ENCODE assay signal across 12 cellular contexts in genomic region chr10:68336952-68337351, GRCh38. TPM values are rescaled to one million over a fixed set of nuclear protein-coding genes. Genes with fewer than 3 reads are reported as not detected.
DNase-seq lines count a peak whose midpoint lies in the region; ATAC-seq and TF ChIP-seq lines count a peak whose summit lies in the region.
"Had no signal": no experiment of that assay in that cellular context is flagged by ENCODE, and none has a peak within 500 bp of the region (broad histone marks: within the 10 kb centered on the region; RNA-seq: fewer than 3 reads in every experiment).

No MANE protein-coding gene starts in this region.

- H3K27me3 Mint-ChIP-seq in activated CD4-positive, alpha-beta T cell treated with anti-CD3 and anti-CD28 coated beads, Interleukin-2, amount 10 ng/mL, durations not matched to agents 24 days and 14 days = no peaks in the 10 kb centered on the region

- H3K4me1 Mint-ChIP-seq in activated CD4-positive, alpha-beta T cell treated with anti-CD3 and anti-CD28 coated beads, Interleukin-2, amount 10 ng/mL, durations not matched to agents 24 days and 14 days = peaks cover 47% of the 10 kb centered on the region

- no peak overlapping the region for H3K27ac Mint-ChIP-seq in activated CD4-positive, alpha-beta T cell treated with anti-CD3 and anti-CD28 coated beads, Interleukin-2, amount 10 ng/mL, durations not matched to agents 24 days and 14 days

- ATAC-seq in HG03571 (IDR thresholded peaks at IDR 0.05; ENCODE audit: unreplicated experiment) = no peak
- ATAC-seq: left cardiac atrium had no signal

- peak overlapping the region; percentile 95 for H3K4me2 ChIP-seq in SU-DHL-6 (ENCODE audit: low read depth, low read length, poor library complexity, severe bottlenecking)
- peak overlapping the region; percentile 91 for H3K4me2 ChIP-seq in fibroblast of lung (ENCODE audit: extremely low read depth, insufficient read depth, low read length)

- H3K79me2 ChIP-seq in SU-DHL-6 (ENCODE audit: insufficient read depth, low read length) = peaks cover 98% of the 10 kb centered on the region
- peaks cover 99% of the 10 kb centered on the region for H3K79me2 ChIP-seq in fibroblast of lung (ENCODE audit: control insufficient read depth, insufficient read depth, low read length)

- TF ChIP-seq CTCF in SU-DHL-6 (IDR thresholded peaks at IDR 0.05; ENCODE audit: insufficient read depth, low read length, poor library complexity, severe bottlenecking) (no peak), fibroblast of lung (conservative IDR thresholded peaks at IDR 0.05 in 1 of 2, IDR thresholded peaks at IDR 0.05 in 1 of 2; ENCODE audit: low read depth in 1 of 2, low read length in 2 of 2) (no peak)

- no peak for DNase-seq in activated CD4-positive, alpha-beta T cell treated with anti-CD3 and anti-CD28 coated beads, Interleukin-2, amount 10 ng/mL, durations not matched to agents 24 days and 14 days
- no peak for DNase-seq in activated CD4-positive, alpha-beta T cell treated with anti-CD3 and anti-CD28 coated beads, Interleukin-2, amount 50 U/mL, for 4 hours
- DNase-seq in fibroblast of lung (ENCODE audit: low read depth in 2 of 2) = no peak
- DNase-seq in stimulated activated CD4-positive, alpha-beta T cell treated with anti-CD3 and anti-CD28 coated beads, Interleukin-15, amount 100 ng/mL, for 24 hours = no peak
- DNase-seq in dermis blood vessel endothelial cell = no peak
- DNase-seq: left cardiac atrium, NCI-H187 had no signal

- H3K4me1 ChIP-seq in fibroblast of lung (ENCODE audit: control insufficient read depth, extremely low read depth, insufficient read depth, low read length) (peaks cover 8% of the 10 kb centered on the region), rectal smooth muscle tissue (ENCODE audit: control insufficient read depth, insufficient read depth, low read length) (peaks cover 19% of the 10 kb centered on the region)

- H3K9me3 Mint-ChIP-seq in activated CD4-positive, alpha-beta T cell treated with anti-CD3 and anti-CD28 coated beads, Interleukin-2, amount 10 ng/mL, durations not matched to agents 24 days and 14 days = no peaks in the 10 kb centered on the region

- H3K9ac ChIP-seq in SU-DHL-6 (ENCODE audit: low read length) (no peak overlapping the region), fibroblast of lung (ENCODE audit: insufficient read depth, low read length) (no peak overlapping the region), rectal smooth muscle tissue (ENCODE audit: low read length) (no peak overlapping the region)

- peaks cover 49% of the 10 kb centered on the region for H3F3A ChIP-seq in SU-DHL-6 (ENCODE audit: insufficient read depth)

- H3K4me3 ChIP-seq in SU-DHL-6 (ENCODE audit: insufficient read depth, low read length, poor library complexity, severe bottlenecking) = no peak overlapping the region
- peak overlapping the region; percentile 32 to 94 (median 91) for H3K4me3 ChIP-seq in fibroblast of lung (replicated peaks in 1 of 4; ENCODE audit: control extremely low read depth in 1 of 4, insufficient read depth in 1 of 4, low read depth in 3 of 4, low read length in 4 of 4)
- peak overlapping the region; percentile 13 for H3K4me3 ChIP-seq in rectal smooth muscle tissue (ENCODE audit: low read length)

- no peak overlapping the region for H2AFZ ChIP-seq in SU-DHL-6 (ENCODE audit: low read depth, low read length, severe bottlenecking)
- H2AFZ ChIP-seq in fibroblast of lung (ENCODE audit: low read length) = no peak overlapping the region

- no peaks in the 10 kb centered on the region for H3K9me3 ChIP-seq in SU-DHL-6 (ENCODE audit: insufficient read depth, low read length)
- no peaks in the 10 kb centered on the region for H3K9me3 ChIP-seq in fibroblast of lung (ENCODE audit: control insufficient read depth, insufficient read depth, low read depth, low read length)
- H3K9me3 ChIP-seq: adrenal gland, esophagus muscularis mucosa had no signal

- peak overlapping the region; percentile 70 for H3K4me3 Mint-ChIP-seq in activated CD4-positive, alpha-beta T cell treated with anti-CD3 and anti-CD28 coated beads, Interleukin-2, amount 10 ng/mL, durations not matched to agents 24 days and 14 days

- peaks cover 77% of the 10 kb centered on the region for H3K36me3 Mint-ChIP-seq in activated CD4-positive, alpha-beta T cell treated with anti-CD3 and anti-CD28 coated beads, Interleukin-2, amount 10 ng/mL, durations not matched to agents 24 days and 14 days (ENCODE audit: low read depth)

- no peak overlapping the region for H3K27ac ChIP-seq in SU-DHL-6 (ENCODE audit: low read depth, low read length)
- no peak overlapping the region for H3K27ac ChIP-seq in fibroblast of lung (ENCODE audit: insufficient read depth, low read length)
- no peak overlapping the region for H3K27ac ChIP-seq in rectal smooth muscle tissue (ENCODE audit: low read depth, low read length)
- H3K27ac ChIP-seq: adrenal gland, esophagus muscularis mucosa had no signal

- H3K9me2 ChIP-seq in SU-DHL-6 (replicated peaks; ENCODE audit: insufficient read depth, low read length) = no peaks in the 10 kb centered on the region

- intact Hi-C loops in activated CD4-positive, alpha-beta T cell treated with anti-CD3 and anti-CD28 coated beads, Interleukin-2, amount 10 ng/mL, durations not matched to agents 24 days and 14 days (cut with micrococcal nuclease) = loop anchor here (10.0 kb wide), 1 partner anchor 482 kb away; no protein-coding TSS in a partner anchor

- H3K36me3 ChIP-seq in SU-DHL-6 (ENCODE audit: low read length) (peaks cover 76% of the 10 kb centered on the region), fibroblast of lung (ENCODE audit: control insufficient read depth, insufficient read depth, low read length) (peaks cover 6% of the 10 kb centered on the region), rectal smooth muscle tissue (ENCODE audit: control insufficient read depth, insufficient read depth, low read length) (peaks cover 14% of the 10 kb centered on the region)

- H3K27me3 ChIP-seq in SU-DHL-6 (ENCODE audit: low read length) = no peaks in the 10 kb centered on the region
- H3K27me3 ChIP-seq in fibroblast of lung (ENCODE audit: control insufficient read depth, insufficient read depth, low read length) = no peaks in the 10 kb centered on the region
- no peaks in the 10 kb centered on the region for H3K27me3 ChIP-seq in rectal smooth muscle tissue (ENCODE audit: control insufficient read depth, insufficient read depth, low read length)
- H3K27me3 ChIP-seq: adrenal gland, esophagus muscularis mucosa had no signal

- H4K20me1 ChIP-seq in SU-DHL-6 (ENCODE audit: low read depth, low read length) = peaks cover 76% of the 10 kb centered on the region
- H4K20me1 ChIP-seq in fibroblast of lung (ENCODE audit: control insufficient read depth, extremely low read depth, insufficient read depth, low read length) = peaks cover 19% of the 10 kb centered on the region

RNA-seq across cellular contexts. Expression of gene PBLD, which starts 4.2 kb away (rescaled TPM):
- total RNA-seq in activated CD4-positive, alpha-beta T cell treated with anti-CD3 and anti-CD28 coated beads, Interleukin-2, amount 10 ng/mL, durations not matched to agents 24 days and 14 days = 0.88 and 1.6 TPM in 2 replicates
- 2.8 and 5.1 TPM in 2 replicates for total RNA-seq in fibroblast of lung
- 1.3 TPM in 2 replicates for polyA plus RNA-seq in fibroblast of lung
- 6.4 and 7.0 TPM in 2 replicates for polyA plus RNA-seq in fibroblast of lung (2012)
- polyA minus RNA-seq in fibroblast of lung (ENCODE audit: low replicate concordance) = 3.7 TPM in 1 of 2 replicates, not detected in the other
- total RNA-seq in dermis blood vessel endothelial cell = 3.1 and 4.4 TPM in 2 replicates

RNA-seq across cellular contexts. Expression of gene HNRNPH3, which starts 5.1 kb away (rescaled TPM):
- total RNA-seq in activated CD4-positive, alpha-beta T cell treated with anti-CD3 and anti-CD28 coated beads, Interleukin-2, amount 10 ng/mL, durations not matched to agents 24 days and 14 days = 200 and 206 TPM in 2 replicates
- total RNA-seq in fibroblast of lung = 36.5 and 36.7 TPM in 2 replicates
- 51.1 and 102 TPM in 2 replicates for polyA plus RNA-seq in fibroblast of lung
- polyA plus RNA-seq in fibroblast of lung (2012) = 159 and 285 TPM in 2 replicates
- polyA minus RNA-seq in fibroblast of lung (ENCODE audit: low replicate concordance) = 17.2 and 37.0 TPM in 2 replicates
- 19.2 and 40.1 TPM in 2 replicates for total RNA-seq in dermis blood vessel endothelial cell
